In genomic region chr16:23595951-23596720, GRCh38 we compare ENCODE assay signal across 8 cellular contexts.
DNase-seq lines count a peak whose midpoint lies in the region; ATAC-seq lines count a peak whose summit lies in the region.

Gene NDUFAB1 (minus strand): TSS chr16:23596316. CDS start chr16:23596290, 26 bp downstream.

- DNase-seq in CMK (ENCODE audit: low read depth) = peak; percentile 63
- peak; percentile 84 for DNase-seq in HK-2 (ENCODE audit: unreplicated experiment)
- peak; percentile 91 for DNase-seq in NCI-H82 (lab: John Stamatoyannopoulos, UW)
- peak; percentile 58 to 88 for DNase-seq in activated CD8-positive, alpha-beta memory T cell treated with anti-CD3 and anti-CD28 coated beads for 1 hour (ENCODE audit: extremely low read depth in 1 of 2, low read depth in 1 of 2)
- DNase-seq in effector CD8-positive, alpha-beta T cell (lab: John Stamatoyannopoulos, UW) = peak; percentile 81
- peak; percentile 90 for DNase-seq in medulla oblongata (ENCODE audit: extremely low spot score)
- peak; percentile 81 to 87 (median 83) for DNase-seq in stimulated activated CD4-positive, alpha-beta T cell treated with anti-CD3 and anti-CD28 coated beads, TNF-alpha, amount 100 ng/mL, for 48 hours (ENCODE audit: low read depth in 3 of 3)

- peak; percentile 93 for ATAC-seq in GM19452 (IDR thresholded peaks at IDR 0.05; ENCODE audit: unreplicated experiment)

Comparison
In these comparisons a context has a peak if more than half of its experiments do, and no peak if none do; other contexts are left out.
1. Peak in every context shown above with its lines: DNase-seq and ATAC-seq.